Comparison of ENCODE assay signal across 1 cellular context in genomic region chr20:62137478-62138203, GRCh38.
A peak's percentile ranks its signal among the peaks of the same experiment; 100 is the strongest.
TF ChIP-seq lines count a peak whose summit lies in the region.

No MANE protein-coding gene starts in this region.

TF ChIP-seq in K562, 482 proteins besides CTCF, POLR2A, EP300 and RAD21:
- TF ChIP-seq LCOR (CRISPR knock-in tag; IDR thresholded peaks at IDR 0.05) (no peak), HMG20A (CRISPR knock-in tag; conservative IDR thresholded peaks at IDR 0.05) (no peak), RBM22 (IDR thresholded peaks at IDR 0.05; ENCODE audit: low read depth, low read length, poor library complexity, severe bottlenecking) (peak; percentile 15), MIER1 (IDR thresholded peaks at IDR 0.05; ENCODE audit: low read depth) (no peak), ATF2 (CRISPR knock-in tag; IDR thresholded peaks at IDR 0.05) (no peak), SUPT5H (IDR thresholded peaks at IDR 0.05) (0 out of 2 replicates have a peak, but pooled peaks have one; percentile 20), ARID1B (IDR thresholded peaks at IDR 0.05) (no peak), RERE (CRISPR knock-in tag; IDR thresholded peaks at IDR 0.05; ENCODE audit: borderline replicate concordance) (no peak), NR3C1 (CRISPR knock-in tag; IDR thresholded peaks at IDR 0.05) (no peak), MAFG (tag; conservative IDR thresholded peaks at IDR 0.05) (no peak)
